Comparison of ENCODE assay signal across 20 cellular contexts in the genomic region with DNA sequence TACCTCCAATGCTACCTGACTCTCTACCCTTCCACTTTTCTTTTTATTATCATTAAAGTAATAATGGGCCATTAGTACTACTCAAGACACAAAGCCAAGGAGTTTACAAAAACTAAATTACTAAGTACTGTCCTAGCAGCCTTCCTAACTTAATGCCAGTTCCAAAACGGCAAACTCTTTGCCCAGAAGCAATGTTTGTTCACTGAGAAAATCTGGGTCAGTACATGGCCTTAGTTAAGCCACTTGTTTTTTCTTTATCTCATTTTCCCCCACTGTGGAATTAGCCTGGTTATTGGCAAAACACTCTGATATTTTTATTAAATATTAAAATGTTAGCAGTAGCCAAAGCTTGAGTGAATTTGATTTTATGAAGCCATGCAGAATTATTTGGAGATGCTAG.
"Had no signal": no experiment of that assay in that cellular context is flagged by ENCODE, and none has a peak within 500 bp of the region (broad histone marks: within the 10 kb centered on the region; RNA-seq: fewer than 3 reads in every experiment).

No MANE protein-coding gene starts in this region.

- H3K4me3 Mint-ChIP-seq: dendritic cell treated with granulocyte-macrophage colony-stimulating factor and Interleukin-4, amounts not matched to agents 40 ng/mL and 50 ng/mL, for 4 days; effector memory CD8-positive, alpha-beta T cell; immature natural killer cell; natural killer cell; neural crest cell had no signal

- H3K4me1 ChIP-seq: thyroid gland, uterus had no signal

- H3K4me1 Mint-ChIP-seq: neural crest cell had no signal

- H3K27ac ChIP-seq: esophagus squamous epithelium, right atrium auricular region, thyroid gland, upper lobe of left lung, uterus had no signal

- H3K36me3 ChIP-seq: esophagus squamous epithelium, right atrium auricular region, thyroid gland, upper lobe of left lung, uterus had no signal

- H3K36me3 Mint-ChIP-seq: natural killer cell had no signal

- H3K4me3 ChIP-seq: esophagus squamous epithelium, mucosa of descending colon, right atrium auricular region, thyroid gland, upper lobe of left lung, uterus had no signal

- ATAC-seq: effector memory CD8-positive, alpha-beta T cell; mucosa of descending colon; natural killer cell had no signal

- DNase-seq: effector memory CD8-positive, alpha-beta T cell; esophagus squamous epithelium; foreskin fibroblast; immature natural killer cell; kidney; left cardiac atrium; mammary epithelial cell; mucosa of descending colon; natural killer cell; posterior cingulate gyrus; small intestine; stimulated activated CD4-positive, alpha-beta T cell treated with anti-CD3 and anti-CD28 coated beads, Interleukin-2, amount 100 ng/mL, for 48 hours; stimulated activated naive CD4-positive, alpha-beta T cell treated with Interleukin-2 at 50 U/mL for 16 hours; thyroid gland; upper lobe of left lung; uterus had no signal

- H3K27ac Mint-ChIP-seq: dendritic cell treated with granulocyte-macrophage colony-stimulating factor and Interleukin-4, amounts not matched to agents 40 ng/mL and 50 ng/mL, for 4 days; effector memory CD8-positive, alpha-beta T cell; immature natural killer cell; natural killer cell had no signal

- H3K27me3 Mint-ChIP-seq: dendritic cell treated with granulocyte-macrophage colony-stimulating factor and Interleukin-4, amounts not matched to agents 40 ng/mL and 50 ng/mL, for 4 days; effector memory CD8-positive, alpha-beta T cell had no signal

- FAIRE-seq: colon, kidney, small intestine had no signal

- H3K9me3 ChIP-seq: esophagus squamous epithelium, mucosa of descending colon, right atrium auricular region, thyroid gland, upper lobe of left lung, uterus had no signal

- H3K27me3 ChIP-seq: esophagus squamous epithelium, right atrium auricular region, thyroid gland, upper lobe of left lung, uterus had no signal

- H3K9me3 Mint-ChIP-seq: dendritic cell treated with granulocyte-macrophage colony-stimulating factor and Interleukin-4, amounts not matched to agents 40 ng/mL and 50 ng/mL, for 4 days; effector memory CD8-positive, alpha-beta T cell; immature natural killer cell; natural killer cell; neural crest cell had no signal
